In genomic region chr6:122207061-122207460, GRCh38 we compare ENCODE assay signal across 32 cellular contexts.
"Had no signal": no experiment of that assay in that cellular context is flagged by ENCODE, and none has a peak within 500 bp of the region (broad histone marks: within the 10 kb centered on the region; RNA-seq: fewer than 3 reads in every experiment).

No MANE protein-coding gene starts in this region.

- H3K27me3 ChIP-seq: adrenal gland, ascending aorta, body of pancreas, brain microvascular endothelial cell, breast epithelium, cardiac muscle cell had no signal

- H3K4me1 ChIP-seq: adrenal gland, ascending aorta, body of pancreas, breast epithelium had no signal

- ATAC-seq: activated naive CD4-positive, alpha-beta T cell treated with anti-CD3 and anti-CD28 coated beads, Interleukin-2, amount 50 U/mL, for 72 hours; activated naive CD8-positive, alpha-beta T cell treated with anti-CD3 and anti-CD28 coated beads, Interleukin-2, amount 50 U/mL, for 24 hours; activated T-cell treated with anti-CD3 and anti-CD28 coated beads, Interleukin-2, amount 50 U/mL, for 4 hours; activated T-cell treated with anti-CD3 and anti-CD28 coated beads, Interleukin-2, amount 50 U/mL, for 72 hours; activated T-helper 17 cell treated with anti-CD3 and anti-CD28 coated beads, Interleukin-2, amount 50 U/mL, for 72 hours; body of pancreas had no signal

- DNase-seq: activated effector memory CD4-positive, alpha-beta T cell treated with anti-CD3 and anti-CD28 coated beads, Interleukin-2, amount 50 U/mL, for 16 hours; activated effector memory CD4-positive, alpha-beta T cell treated with Interleukin-2 at 50 U/mL for 16 hours; activated gamma-delta T cell; activated gamma-delta T cell treated with Interleukin-2 at 50 U/mL for 16 hours; activated naive CD4-positive, alpha-beta T cell; activated naive CD4-positive, alpha-beta T cell treated with anti-CD3 and anti-CD28 coated beads for 36 hours; activated naive CD4-positive, alpha-beta T cell treated with anti-CD3 and anti-CD28 coated beads, Interleukin-2, amount 10 ng/mL, durations not matched to agents 7 days and 5 days; activated naive CD4-positive, alpha-beta T cell treated with anti-CD3 and anti-CD28 coated beads, Interleukin-2, amount 50 U/mL, for 16 hours; activated naive CD4-positive, alpha-beta T cell treated with Interleukin-2 at 50 U/mL for 16 hours; activated naive CD8-positive, alpha-beta T cell treated with anti-CD3 and anti-CD28 coated beads for 36 hours; activated naive CD8-positive, alpha-beta T cell treated with anti-CD3 and anti-CD28 coated beads, Interleukin-2, amount 10 ng/mL, durations not matched to agents 7 days and 5 days; activated naive CD8-positive, alpha-beta T cell treated with anti-CD3 and anti-CD28 coated beads, Interleukin-2, amount 50 U/mL, for 24 hours; activated T-cell treated with anti-CD3 and anti-CD28 coated beads, Interleukin-2, amount 50 U/mL, for 24 hours; activated T-cell treated with anti-CD3 and anti-CD28 coated beads, Interleukin-2, amount 50 U/mL, for 4 hours; activated T-cell treated with anti-CD3 and anti-CD28 coated beads, Interleukin-2, amount 50 U/mL, for 48 hours; activated T-cell treated with anti-CD3 and anti-CD28 coated beads, Interleukin-2, amount 50 U/mL, for 72 hours; adrenal gland; amygdala; anterior cingulate cortex; aorta; body of pancreas; brain microvascular endothelial cell; caudate nucleus; central memory CD4-positive, alpha-beta T cell; cerebellar nuclear complex had no signal

- H3K27ac ChIP-seq: adrenal gland, ascending aorta, body of pancreas, brain microvascular endothelial cell, breast epithelium, cardiac muscle cell had no signal

- H3K9me3 ChIP-seq: adrenal gland, ascending aorta, body of pancreas, breast epithelium had no signal

- H3K36me3 ChIP-seq: adrenal gland, ascending aorta, brain microvascular endothelial cell, breast epithelium, cardiac muscle cell had no signal

- FAIRE-seq: astrocyte, bronchial epithelial cell had no signal

- H3K4me3 ChIP-seq: adrenal gland, ascending aorta, body of pancreas, breast epithelium, cardiac muscle cell had no signal
